ENCODE assay signal across 26 cellular contexts in genomic region chrX:123468481-123468880, GRCh38.
DNase-seq lines count a peak whose midpoint lies in the region; ATAC-seq, FAIRE-seq and TF ChIP-seq lines count a peak whose summit lies in the region.
"Had no signal": no experiment of that assay in that cellular context is flagged by ENCODE, and none has a peak within 500 bp of the region (broad histone marks: within the 10 kb centered on the region; RNA-seq: fewer than 3 reads in every experiment).

No MANE protein-coding gene starts in this region.

- no peaks in the 10 kb centered on the region for H3K36me3 ChIP-seq in GM23338 (ENCODE audit: insufficient read depth)
- H3K36me3 ChIP-seq in HEK293 (ENCODE audit: control insufficient read depth in 2 of 2, insufficient read depth in 1 of 2, low read length in 2 of 2) = no peaks in the 10 kb centered on the region
- H3K36me3 ChIP-seq in kidney (ENCODE audit: control insufficient read depth in 1 of 2, insufficient read depth in 2 of 2, low read length in 2 of 2) = no peaks in the 10 kb centered on the region
- no peaks in the 10 kb centered on the region for H3K36me3 ChIP-seq in HepG2 (replicated peaks in 1 of 2; ENCODE audit: control insufficient read depth in 1 of 2, insufficient read depth in 2 of 2, low read length in 2 of 2)
- H3K36me3 ChIP-seq: BE2C, BLaER1 had no signal

- no peak for TF ChIP-seq POLR2A in HepG2 (IDR thresholded peaks at IDR 0.05; ENCODE audit: insufficient read depth in 1 of 2, low read depth in 2 of 2, low read length in 2 of 2)

- H3K27me3 Mint-ChIP-seq in GM23338 (ENCODE audit: insufficient read depth, low read depth, poor library complexity) = no peaks in the 10 kb centered on the region
- H3K27me3 Mint-ChIP-seq: CD4-positive, alpha-beta memory T cell; CD4-positive, CD25-positive, alpha-beta regulatory T cell; CD8-positive, alpha-beta memory T cell had no signal

- H3K36me3 Mint-ChIP-seq in GM23338 (ENCODE audit: low read depth) = no peaks in the 10 kb centered on the region
- H3K36me3 Mint-ChIP-seq: CD14-positive monocyte; CD4-positive, alpha-beta memory T cell; CD4-positive, CD25-positive, alpha-beta regulatory T cell; CD8-positive, alpha-beta memory T cell had no signal

- 26% methylated on average over 4 of the region's 4 CpGs for WGBS in HepG2 (ENCODE audit: low lambda C conversion rate)

- TF ChIP-seq RAD21 in HepG2 (CRISPR knock-in tag; IDR thresholded peaks at IDR 0.05) = no peak

- BruUV-seq in HepG2 (replicated peaks; lab: Mats Ljungman, UMichigan) = no TSS peak

- DNase-seq in GM23338 (ENCODE audit: low spot score) (no peak), kidney (no peak), HepG2 (ENCODE audit: low spot score) (no peak), NCI-H510A (lab: John Stamatoyannopoulos, UW) (no peak), A172 (ENCODE audit: low spot score) (no peak)
- DNase-seq: ACHN; BE2C; C1 segment of cervical spinal cord; CD4-positive, alpha-beta memory T cell; CD4-positive, CD25-positive, alpha-beta regulatory T cell; CD8-positive, alpha-beta memory T cell; COR-L47; DMS 273 treated with DMSO at 0.1 percent for 48 hours; DMS153; DMS53; DMS79; DND-41; EL; GDM1 had no signal

- peaks cover 11% of the 10 kb centered on the region for H3K4me1 Mint-ChIP-seq in GM23338
- H3K4me1 Mint-ChIP-seq: CD14-positive monocyte; CD4-positive, alpha-beta memory T cell; CD4-positive, CD25-positive, alpha-beta regulatory T cell; CD8-positive, alpha-beta memory T cell had no signal

- ATAC-seq in GM23338 (no peak), HepG2 (no peak)
- ATAC-seq: GM12878 had no signal

- intact Hi-C loops in kidney (cut with DNase I) = no loop called here
- intact Hi-C loops in HepG2 (cut with micrococcal nuclease; ENCODE audit: unreplicated experiment) = no loop called here

- H3K27ac ChIP-seq in GM23338 (ENCODE audit: low read depth) (no peak overlapping the region), HEK293 (ENCODE audit: extremely low read depth, low read depth, low read length) (no peak overlapping the region), kidney (ENCODE audit: low read depth in 2 of 2, low read length in 2 of 2) (no peak overlapping the region), HepG2 (ENCODE audit: extremely low read length, insufficient read depth, low read length) (no peak overlapping the region)
- H3K27ac ChIP-seq: 22Rv1, BLaER1 had no signal

- in situ Hi-C loops in HepG2 (cut with HindIII; ENCODE audit: extremely low pct_ligation_motif_present, low pct_unique_long_range_greater_than_20kb) = no loop called here

- no peaks in the 10 kb centered on the region for H3K79me2 ChIP-seq in GM23338 (replicated peaks; ENCODE audit: insufficient read depth)
- H3K79me2 ChIP-seq in HepG2 (ENCODE audit: insufficient read depth, low read length) = no peaks in the 10 kb centered on the region

- peaks cover 11% of the 10 kb centered on the region for H3K4me1 ChIP-seq in GM23338 (ENCODE audit: insufficient read depth)
- no peaks in the 10 kb centered on the region for H3K4me1 ChIP-seq in HEK293 (ENCODE audit: control insufficient read depth, insufficient read depth, low read length)
- H3K4me1 ChIP-seq in kidney (ENCODE audit: control insufficient read depth in 1 of 2, insufficient read depth in 1 of 2, low read depth in 1 of 2, low read length in 2 of 2) = no peaks in the 10 kb centered on the region
- H3K4me1 ChIP-seq in HepG2 (ENCODE audit: insufficient read depth, low read length) = peaks cover 17% of the 10 kb centered on the region
- H3K4me1 ChIP-seq: BE2C, BLaER1 had no signal

- H3K4me2 ChIP-seq in GM23338 (peak overlapping the region; percentile 35; the same call in 1 of the 2 replicates), HepG2 (ENCODE audit: low read depth, low read length) (no peak overlapping the region)
- H3K4me2 ChIP-seq: BLaER1 had no signal

- POLR2A ChIA-PET in HEK293 (lab: Yijun Ruan, JAX) = no interaction called here
- POLR2A ChIA-PET in HepG2 (lab: Yijun Ruan, JAX) = no interaction called here

- H4K20me1 ChIP-seq in GM23338 (replicated peaks; ENCODE audit: insufficient read depth) (no peaks in the 10 kb centered on the region), HepG2 (ENCODE audit: insufficient read depth, low read length) (no peaks in the 10 kb centered on the region)
- H4K20me1 ChIP-seq: BLaER1 had no signal

- H3K27me3 ChIP-seq in GM23338 (ENCODE audit: insufficient read depth) (no peaks in the 10 kb centered on the region), HepG2 (ENCODE audit: control insufficient read depth in 1 of 2, insufficient read depth in 2 of 2, low read length in 2 of 2) (no peaks in the 10 kb centered on the region)
- H3K27me3 ChIP-seq: BE2C had no signal

- no peaks in the 10 kb centered on the region for H3K9me3 ChIP-seq in HEK293 (ENCODE audit: control insufficient read depth, insufficient read depth, low read depth, low read length)
- H3K9me3 ChIP-seq in kidney (ENCODE audit: control insufficient read depth in 1 of 2, low read length in 2 of 2) = no peaks in the 10 kb centered on the region
- no peaks in the 10 kb centered on the region for H3K9me3 ChIP-seq in HepG2 (ENCODE audit: low read length)
- H3K9me3 ChIP-seq: BE2C, BLaER1 had no signal

- H3K9ac ChIP-seq in kidney (ENCODE audit: low read length in 2 of 2) (no peak overlapping the region), HepG2 (ENCODE audit: insufficient read depth, low read depth, low read length) (no peak overlapping the region)
- H3K9ac ChIP-seq: BLaER1 had no signal

- no peaks in the 10 kb centered on the region for H3K9me3 Mint-ChIP-seq in GM23338
- H3K9me3 Mint-ChIP-seq: CD4-positive, alpha-beta memory T cell had no signal

- no peak overlapping the region for H3K27ac Mint-ChIP-seq in GM23338
- H3K27ac Mint-ChIP-seq: CD14-positive monocyte; CD4-positive, alpha-beta memory T cell; CD4-positive, CD25-positive, alpha-beta regulatory T cell; CD8-positive, alpha-beta memory T cell had no signal

- H3K4me3 Mint-ChIP-seq in GM23338 = no peak overlapping the region
- H3K4me3 Mint-ChIP-seq: CD14-positive monocyte; CD4-positive, alpha-beta memory T cell; CD4-positive, CD25-positive, alpha-beta regulatory T cell; CD8-positive, alpha-beta memory T cell had no signal

- CTCF ChIA-PET in HEK293 (lab: Yijun Ruan, JAX) = no interaction called here
- CTCF ChIA-PET in HepG2 (lab: Yijun Ruan, JAX; ENCODE audit: low intra/inter-chr PET ratio, low total read pairs) = no interaction called here

- peak; percentile 21 for FAIRE-seq in kidney (lab: Jason Lieb, UNC)
- FAIRE-seq in HepG2 (lab: Jason Lieb, UNC) = no peak
- FAIRE-seq: A204.1, GM12878, GM18507 had no signal

- TF ChIP-seq EP300 in HepG2 (IDR thresholded peaks at IDR 0.05; ENCODE audit: low read depth in 2 of 2, low read length in 2 of 2) (no peak), HepG2 (CRISPR knock-in tag; IDR thresholded peaks at IDR 0.05; ENCODE audit: borderline replicate concordance) (no peak)

- no peaks in the 10 kb centered on the region for H3K9me2 ChIP-seq in GM23338 (ENCODE audit: insufficient read depth)

- TF ChIP-seq CTCF in GM23338 (conservative IDR thresholded peaks at IDR 0.05; ENCODE audit: low read depth in 2 of 2) (no peak), HEK293 (tag by site-specific recombination; IDR thresholded peaks at IDR 0.05) (no peak), kidney (IDR thresholded peaks at IDR 0.05; ENCODE audit: borderline replicate concordance, extremely low read depth, insufficient read depth) (no peak), HepG2 (CRISPR knock-in tag; IDR thresholded peaks at IDR 0.05) (no peak)

- H3F3A ChIP-seq in GM23338 (replicated peaks; ENCODE audit: low read depth) = no peaks in the 10 kb centered on the region

- no peak overlapping the region for H2AFZ ChIP-seq in GM23338
- no peak overlapping the region for H2AFZ ChIP-seq in HepG2 (ENCODE audit: low read length)

- H3K4me3 ChIP-seq in GM23338 (no peak overlapping the region), HEK293 (ENCODE audit: low read depth, low read length) (no peak overlapping the region), kidney (ENCODE audit: low read length in 2 of 2) (no peak overlapping the region), HepG2 (replicated peaks in 1 of 3; ENCODE audit: insufficient read depth in 1 of 3, low read depth in 2 of 3, low read length in 3 of 3) (no peak overlapping the region)
- H3K4me3 ChIP-seq: BLaER1, GM12878 had no signal

TF ChIP-seq in GM23338, 12 proteins besides CTCF, POLR2A, EP300 and RAD21 (continues in another document):
- TF ChIP-seq ZNF114 (CRISPR knock-in tag; IDR thresholded peaks at IDR 0.05) = no peak
- no peak for TF ChIP-seq EZH2 (IDR thresholded peaks at IDR 0.05; ENCODE audit: low read depth, unreplicated experiment)

TF ChIP-seq in HEK293, 187 proteins besides CTCF, POLR2A, EP300 and RAD21:
- TF ChIP-seq ZNF19 (tag by site-specific recombination; IDR thresholded peaks at IDR 0.05; ENCODE audit: low read depth) (no peak), SETDB1 (IDR thresholded peaks at IDR 0.05; ENCODE audit: insufficient read length, low read length) (no peak), ZNF768 (tag by site-specific recombination; IDR thresholded peaks at IDR 0.05) (peak; percentile 13; the same call in 1 of the 2 replicates), ZNF138 (tag by site-specific recombination; IDR thresholded peaks at IDR 0.05; ENCODE audit: borderline replicate concordance) (no peak)

TF ChIP-seq in HepG2, 621 proteins besides CTCF, POLR2A, EP300 and RAD21 (continues in another document):
- TF ChIP-seq MLX (CRISPR knock-in tag; IDR thresholded peaks at IDR 0.05) (no peak), MAFG (CRISPR knock-in tag; IDR thresholded peaks at IDR 0.05) (no peak), ATAD3A (CRISPR knock-in tag; IDR thresholded peaks at IDR 0.05) (no peak), KMT2B (CRISPR knock-in tag; IDR thresholded peaks at IDR 0.05) (no peak), ZNF24 (IDR thresholded peaks at IDR 0.05) (no peak), NCOR1 (IDR thresholded peaks at IDR 0.05; ENCODE audit: borderline replicate concordance, low read length) (no peak), ZNF615 (CRISPR knock-in tag; IDR thresholded peaks at IDR 0.05; ENCODE audit: borderline replicate concordance) (no peak), ZKSCAN5 (CRISPR knock-in tag; IDR thresholded peaks at IDR 0.05) (no peak), ZNF567 (CRISPR knock-in tag; IDR thresholded peaks at IDR 0.05; ENCODE audit: borderline replicate concordance) (no peak), SNAPC2 (CRISPR knock-in tag; IDR thresholded peaks at IDR 0.05) (no peak)
